In the genomic region with DNA sequence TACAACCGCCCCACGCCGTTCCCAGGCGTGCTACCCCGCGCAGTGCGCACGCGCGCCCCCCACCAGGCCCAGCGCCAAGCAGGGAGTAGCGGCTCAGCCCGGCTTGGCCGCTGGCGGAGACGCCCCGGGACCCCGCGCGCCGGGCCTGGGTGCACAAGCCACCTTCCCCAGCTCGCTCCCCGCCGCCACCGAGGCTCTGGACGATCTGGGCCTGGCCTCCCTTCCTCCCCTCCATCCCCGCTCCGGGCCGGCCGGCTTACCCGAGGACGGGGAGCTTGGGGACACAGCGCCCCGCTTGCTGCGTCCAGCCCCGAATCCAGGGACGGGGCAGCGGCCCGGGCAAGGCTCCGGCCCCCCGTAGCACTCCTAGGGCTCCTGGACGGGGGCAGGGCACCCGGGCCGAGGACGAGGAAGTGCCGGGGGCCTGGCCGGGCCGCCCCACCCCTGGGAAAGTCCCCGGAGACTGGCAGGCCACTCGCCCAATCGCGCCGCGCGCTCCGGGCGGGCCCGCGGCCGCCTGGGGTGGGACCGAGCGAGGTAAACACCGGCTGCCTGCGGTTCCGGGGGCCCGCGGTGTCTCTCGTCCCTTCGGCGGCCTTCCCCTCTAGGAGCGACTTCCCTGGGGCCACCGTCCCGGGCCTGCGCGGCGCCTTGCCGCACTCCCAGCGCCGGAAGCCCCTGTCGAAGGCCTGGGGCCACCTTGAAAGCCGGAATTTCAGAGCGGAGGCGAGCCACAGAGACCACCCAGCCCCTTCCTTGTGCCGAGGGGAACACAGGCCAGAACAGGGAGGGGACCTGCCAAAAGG, we compare ENCODE assay signal across 8 cellular contexts. TPM values are rescaled to one million over a fixed set of nuclear protein-coding genes. Genes with fewer than 3 reads are reported as not detected.
DNase-seq lines count a peak whose midpoint lies in the region; ATAC-seq and TF ChIP-seq lines count a peak whose summit lies in the region.

A gene with protein sequence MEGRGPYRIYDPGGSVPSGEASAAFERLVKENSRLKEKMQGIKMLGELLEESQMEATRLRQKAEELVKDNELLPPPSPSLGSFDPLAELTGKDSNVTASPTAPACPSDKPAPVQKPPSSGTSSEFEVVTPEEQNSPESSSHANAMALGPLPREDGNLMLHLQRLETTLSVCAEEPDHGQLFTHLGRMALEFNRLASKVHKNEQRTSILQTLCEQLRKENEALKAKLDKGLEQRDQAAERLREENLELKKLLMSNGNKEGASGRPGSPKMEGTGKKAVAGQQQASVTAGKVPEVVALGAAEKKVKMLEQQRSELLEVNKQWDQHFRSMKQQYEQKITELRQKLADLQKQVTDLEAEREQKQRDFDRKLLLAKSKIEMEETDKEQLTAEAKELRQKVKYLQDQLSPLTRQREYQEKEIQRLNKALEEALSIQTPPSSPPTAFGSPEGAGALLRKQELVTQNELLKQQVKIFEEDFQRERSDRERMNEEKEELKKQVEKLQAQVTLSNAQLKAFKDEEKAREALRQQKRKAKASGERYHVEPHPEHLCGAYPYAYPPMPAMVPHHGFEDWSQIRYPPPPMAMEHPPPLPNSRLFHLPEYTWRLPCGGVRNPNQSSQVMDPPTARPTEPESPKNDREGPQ (minus strand): TSS at position 415 of the 806 bp plus-strand sequence. CDS start 15,939 bp downstream, outside the sequence.

- peak within 1 kb of the TSS; percentile 97 for H3K27ac ChIP-seq in CD4-positive, alpha-beta T cell (ENCODE audit: low read depth, low read length)
- H3K27ac ChIP-seq in ectodermal cell (ENCODE audit: insufficient read depth, low read depth, low read length, poor library complexity, severe bottlenecking) (peak within 1 kb of the TSS; percentile 47), lung (ENCODE audit: low read depth in 1 of 2, low read length in 1 of 2) (peak within 1 kb of the TSS; percentile 98 to 100)

- H3K27me3 ChIP-seq in CD4-positive, alpha-beta T cell (ENCODE audit: control insufficient read depth, insufficient read depth, low read length), result no peaks in the 10 kb centered on the region
- H3K27me3 ChIP-seq in ectodermal cell (ENCODE audit: control insufficient read depth, insufficient read depth, low read length, poor library complexity, severe bottlenecking), result no peaks in the 10 kb centered on the region
- no peaks in the 10 kb centered on the region for H3K27me3 ChIP-seq in lung (ENCODE audit: control insufficient read depth, insufficient read depth)

- H3K4me3 ChIP-seq in ectodermal cell (ENCODE audit: insufficient read depth, low read depth, low read length) (peak within 1 kb of the TSS; percentile 55), lung (peak within 1 kb of the TSS; percentile 60)

- H3K4me1 ChIP-seq in ectodermal cell (ENCODE audit: control insufficient read depth, insufficient read depth, low read length), result no peaks in the 10 kb centered on the region
- peaks cover 23 to 34% of the 10 kb centered on the region in 2 donors for H3K4me1 ChIP-seq in lung (ENCODE audit: control insufficient read depth in 2 of 2, insufficient read depth in 2 of 2, low read length in 2 of 2)

- intact Hi-C loops in CD4-positive, alpha-beta T cell (cut with DNase I, micrococcal nuclease), result loop anchor here (2.0 to 10.0 kb wide), 3 partner anchors 131 to 674 kb away; a partner anchor contains a TSS

- H3K36me3 Mint-ChIP-seq in CD4-positive, alpha-beta T cell (ENCODE audit: low read depth), result peaks cover 42% of the 10 kb centered on the region
- H3K36me3 Mint-ChIP-seq in activated CD8-positive, alpha-beta T cell treated with anti-CD3 and anti-CD28 coated beads, Interleukin-2, amount 10 ng/mL, durations not matched to agents 7 days and 5 days (ENCODE audit: low read depth), result peaks cover 40% of the 10 kb centered on the region

- H3K4me3 Mint-ChIP-seq in CD4-positive, alpha-beta T cell, result peak within 1 kb of the TSS; percentile 97
- peak within 1 kb of the TSS; percentile 85 for H3K4me3 Mint-ChIP-seq in activated CD8-positive, alpha-beta T cell treated with anti-CD3 and anti-CD28 coated beads, Interleukin-2, amount 10 ng/mL, durations not matched to agents 7 days and 5 days

- H3K4me1 Mint-ChIP-seq in CD4-positive, alpha-beta T cell (ENCODE audit: low read depth), result peaks cover 89% of the 10 kb centered on the region
- peaks cover 82% of the 10 kb centered on the region for H3K4me1 Mint-ChIP-seq in activated CD8-positive, alpha-beta T cell treated with anti-CD3 and anti-CD28 coated beads, Interleukin-2, amount 10 ng/mL, durations not matched to agents 7 days and 5 days (ENCODE audit: low read depth)

- H3K27me3 Mint-ChIP-seq in CD4-positive, alpha-beta T cell, result no peaks in the 10 kb centered on the region
- no peaks in the 10 kb centered on the region for H3K27me3 Mint-ChIP-seq in activated CD8-positive, alpha-beta T cell treated with anti-CD3 and anti-CD28 coated beads, Interleukin-2, amount 10 ng/mL, durations not matched to agents 7 days and 5 days (ENCODE audit: low read depth)

- WGBS in ectodermal cell, 2 experiments, result 0% methylated on average over 84 of the region's 84 CpGs
- WGBS in lung, 2 donors, result 0 to 1% methylated on average over 49 to 84 of the region's 84 CpGs

- peak within 1 kb of the TSS; percentile 87 for H3K27ac Mint-ChIP-seq in CD4-positive, alpha-beta T cell
- H3K27ac Mint-ChIP-seq in activated CD8-positive, alpha-beta T cell treated with anti-CD3 and anti-CD28 coated beads, Interleukin-2, amount 10 ng/mL, durations not matched to agents 7 days and 5 days, result peak within 1 kb of the TSS; percentile 86

- H3K9me3 ChIP-seq in CD4-positive, alpha-beta T cell (ENCODE audit: control insufficient read depth, low read length), result no peaks in the 10 kb centered on the region
- H3K9me3 ChIP-seq in ectodermal cell (ENCODE audit: control insufficient read depth, low read length), result no peaks in the 10 kb centered on the region
- no peaks in the 10 kb centered on the region for H3K9me3 ChIP-seq in lung (ENCODE audit: control insufficient read depth in 2 of 2, insufficient read depth in 1 of 2, low read length in 1 of 2)

- POLR2A ChIA-PET in CD4-positive, alpha-beta T cell (lab: Charles Lee), result interaction anchor here (0.6 to 2.7 kb wide), 27 partner anchors 9 to 670 kb away, joined by 3 to 16 read pairs (median 4); a partner anchor contains a TSS
- POLR2A ChIA-PET in activated CD8-positive, alpha-beta T cell treated with anti-CD3 and anti-CD28 coated beads, Interleukin-2, amount 10 ng/mL, durations not matched to agents 7 days and 5 days (lab: Charles Lee), result interaction anchor here (0.6 to 2.2 kb wide), 16 partner anchors 9 to 668 kb away, joined by 3 to 12 read pairs (median 3); a partner anchor contains a TSS

- ATAC-seq in CD4-positive, alpha-beta T cell (ENCODE audit: poor library complexity), result peak; percentile 78
- ATAC-seq in GM19372 (IDR thresholded peaks at IDR 0.05; ENCODE audit: low read depth, unreplicated experiment) (peak; percentile 78), HG03520 (IDR thresholded peaks at IDR 0.05; ENCODE audit: unreplicated experiment) (peak; percentile 70), lung (ENCODE audit: insufficient read depth, low FRiP score) (peak; percentile 95)
- ATAC-seq in activated CD8-positive, alpha-beta T cell treated with anti-CD3 and anti-CD28 coated beads, Interleukin-2, amount 10 ng/mL, durations not matched to agents 7 days and 5 days, result peak; percentile 91

- CTCF ChIA-PET in CD4-positive, alpha-beta T cell (lab: Charles Lee), result interaction anchor here (1.3 to 2.6 kb wide), 2 partner anchors 32 to 35 kb away, joined by 4 to 13 read pairs; no protein-coding TSS in a partner anchor
- CTCF ChIA-PET in activated CD8-positive, alpha-beta T cell treated with anti-CD3 and anti-CD28 coated beads, Interleukin-2, amount 10 ng/mL, durations not matched to agents 7 days and 5 days (lab: Charles Lee), result interaction anchor here (1.1 to 10.8 kb wide), 13 partner anchors 13 to 381 kb away, joined by 3 to 98 read pairs (median 4); a partner anchor contains a TSS

- peak; percentile 86 to 97 (median 91) for DNase-seq in CD4-positive, alpha-beta T cell
- peak; percentile 47 for DNase-seq in NK-92 (lab: John Stamatoyannopoulos, UW; ENCODE audit: unreplicated experiment)
- DNase-seq in activated CD8-positive, alpha-beta T cell treated with anti-CD3 and anti-CD28 coated beads, Interleukin-2, amount 10 ng/mL, durations not matched to agents 7 days and 5 days, result peak; percentile 93
- DNase-seq in lung (ENCODE audit: low spot score), result peak; percentile 95
- DNase-seq in stimulated activated CD4-positive, alpha-beta T cell treated with anti-CD3 and anti-CD28 coated beads, TNF-alpha, amount 100 ng/mL, for 4 hours (ENCODE audit: low read depth in 3 of 3), result peak; percentile 83 to 92 (median 90)

- H3K36me3 ChIP-seq in ectodermal cell (ENCODE audit: control insufficient read depth, insufficient read depth, low read length), result no peaks in the 10 kb centered on the region
- peaks cover 0 to 7% of the 10 kb centered on the region in 2 donors for H3K36me3 ChIP-seq in lung (ENCODE audit: control insufficient read depth in 2 of 2, insufficient read depth in 2 of 2, low read length in 2 of 2)

- H3K9me3 Mint-ChIP-seq in CD4-positive, alpha-beta T cell, result no peaks in the 10 kb centered on the region
- no peaks in the 10 kb centered on the region for H3K9me3 Mint-ChIP-seq in activated CD8-positive, alpha-beta T cell treated with anti-CD3 and anti-CD28 coated beads, Interleukin-2, amount 10 ng/mL, durations not matched to agents 7 days and 5 days (ENCODE audit: insufficient read depth)

- TF ChIP-seq CTCF in CD4-positive, alpha-beta T cell (IDR thresholded peaks at IDR 0.05), result no peak
- TF ChIP-seq CTCF in lung (IDR thresholded peaks at IDR 0.05; ENCODE audit: control extremely low read depth, extremely low read depth), result no peak

RNA-seq across cellular contexts. Expression of the gene that starts here (rescaled TPM):
- total RNA-seq in CD4-positive, alpha-beta T cell, result 100 to 1,000 TPM; 110 to 115 TPM
- 100 to 1,000 TPM; 132 to 138 TPM for total RNA-seq in activated CD8-positive, alpha-beta T cell treated with anti-CD3 and anti-CD28 coated beads, Interleukin-2, amount 10 ng/mL, durations not matched to agents 7 days and 5 days
- polyA plus RNA-seq in ectodermal cell (2013, experiment 1 of 4), result 32.9 TPM
- 31.9 TPM for polyA plus RNA-seq in ectodermal cell (2013, experiment 2 of 4)
- 22.5 TPM for polyA plus RNA-seq in ectodermal cell (2013, experiment 3 of 4)
- polyA plus RNA-seq in ectodermal cell (2013, experiment 4 of 4), result 28.5 TPM
- total RNA-seq in lung, result 100 to 1,000 TPM; 116 to 142 TPM
- polyA plus RNA-seq in lung, result 100 to 1,000 TPM in 1 of 2 donors, 10 to 100 TPM in 1; 81.5 to 308 TPM

Comparison
In these comparisons a context has a peak if more than half of its experiments do, and no peak if none do; other contexts are left out.
1. Peak in every context shown above with its lines: DNase-seq, ATAC-seq, H3K4me3 ChIP-seq and H3K27ac ChIP-seq.
2. H3K27ac ChIP-seq: peak in every context shown above with its lines; median percentile 99 in lung; 97 in CD4-positive, alpha-beta T cell; 47 in ectodermal cell.